In the genomic region with DNA sequence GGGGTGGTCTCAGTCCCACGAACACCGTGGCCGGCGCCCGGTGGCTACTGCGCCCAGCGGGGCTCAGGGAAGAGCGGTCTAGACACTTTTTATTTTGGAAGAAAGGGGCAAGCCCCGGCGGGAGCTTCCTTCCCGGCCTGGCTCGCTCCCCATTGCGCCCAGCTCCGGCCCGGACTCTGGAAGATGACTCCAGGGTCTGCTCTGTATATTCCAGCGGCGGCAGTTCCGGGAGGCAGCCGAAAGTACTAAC, we compare ENCODE assay signal across 8 cellular contexts.
DNase-seq lines count a peak whose midpoint lies in the region; ATAC-seq lines count a peak whose summit lies in the region.

No MANE protein-coding gene starts in this region.

- H3K4me3 ChIP-seq in HUES6 (ENCODE audit: low read depth, low read length) (peak overlapping the region; percentile 85), iPS DF 6.9 (ENCODE audit: low read length) (peak overlapping the region; percentile 74), skeletal muscle tissue (ENCODE audit: low read length in 3 of 3) (peak overlapping the region; percentile 52 to 70 (median 61))

- H3K4me1 Mint-ChIP-seq in activated naive CD8-positive, alpha-beta T cell (ENCODE audit: low read depth), result peaks cover 32% of the 10 kb centered on the region

- H3K27me3 Mint-ChIP-seq in activated naive CD8-positive, alpha-beta T cell, result no peaks in the 10 kb centered on the region

- H3K4me3 Mint-ChIP-seq in activated naive CD8-positive, alpha-beta T cell, result peak overlapping the region; percentile 86

- H3K4me1 ChIP-seq in HUES6 (ENCODE audit: control insufficient read depth, insufficient read depth, low read length), result peaks cover 12% of the 10 kb centered on the region
- H3K4me1 ChIP-seq in iPS DF 6.9 (ENCODE audit: control insufficient read depth, insufficient read depth, low read length), result no peaks in the 10 kb centered on the region; the same call in 1 of the 2 replicates
- peaks cover 24 to 37% (median 30%) of the 10 kb centered on the region in 3 donors for H3K4me1 ChIP-seq in skeletal muscle tissue (ENCODE audit: control insufficient read depth in 3 of 3, insufficient read depth in 3 of 3, low read length in 3 of 3)

- H3K27ac Mint-ChIP-seq in activated naive CD8-positive, alpha-beta T cell, result no peak overlapping the region

- ATAC-seq in GM19035 (IDR thresholded peaks at IDR 0.05; ENCODE audit: unreplicated experiment), result no peak

- H3K9me3 Mint-ChIP-seq in activated naive CD8-positive, alpha-beta T cell (ENCODE audit: low read depth), result no peaks in the 10 kb centered on the region

- no CpG with 5 or more reads among the region's 19 CpGs for WGBS in iPS DF 6.9 (ENCODE audit: insufficient coverage, insufficient read length)

- H3K27me3 ChIP-seq in HUES6 (ENCODE audit: control insufficient read depth, insufficient read depth, low read length) (peaks cover 94% of the 10 kb centered on the region), iPS DF 6.9 (ENCODE audit: control insufficient read depth, insufficient read depth, low read length) (peaks cover 15% of the 10 kb centered on the region; the same call in 1 of the 2 replicates), skeletal muscle tissue (ENCODE audit: control insufficient read depth in 3 of 3, insufficient read depth in 3 of 3, low read length in 3 of 3) (peaks cover 38 to 50% (median 42%) of the 10 kb centered on the region in 3 donors)

- in situ Hi-C loops in G401 (cut with HindIII; ENCODE audit: low sequenced_read_pairs), result no loop called here

- DNase-seq in iPS DF 6.9 (ENCODE audit: low read depth, low spot score) (no peak), COR-L47 (lab: John Stamatoyannopoulos, UW) (no peak), G401 (ENCODE audit: low spot score) (no peak), NCI-H1436 treated with DMSO at 0.1 percent for 48 hours (lab: John Stamatoyannopoulos, UW) (no peak)

- H3K9ac ChIP-seq in HUES6 (ENCODE audit: low read length), result peak overlapping the region; percentile 41
- H3K9ac ChIP-seq in skeletal muscle tissue (ENCODE audit: low read depth in 1 of 3, low read length in 3 of 3), result peak overlapping the region in 2 of 3 donors; percentile 16 to 50

- H3K9me3 ChIP-seq in HUES6 (ENCODE audit: control insufficient read depth, insufficient read depth, low read depth, low read length) (no peaks in the 10 kb centered on the region), iPS DF 6.9 (ENCODE audit: control insufficient read depth, insufficient read depth, low read length) (no peaks in the 10 kb centered on the region), skeletal muscle tissue (ENCODE audit: control insufficient read depth in 3 of 3, low read length in 3 of 3) (no peaks in the 10 kb centered on the region)

- no peak overlapping the region for H3K27ac ChIP-seq in HUES6 (ENCODE audit: low read depth, low read length)
- no peak overlapping the region for H3K27ac ChIP-seq in iPS DF 6.9 (ENCODE audit: low read length)
- H3K27ac ChIP-seq in skeletal muscle tissue (ENCODE audit: low read depth, low read length), result no peak overlapping the region

- H3K36me3 Mint-ChIP-seq in activated naive CD8-positive, alpha-beta T cell, result no peaks in the 10 kb centered on the region

- H3K36me3 ChIP-seq in HUES6 (ENCODE audit: control insufficient read depth, insufficient read depth, low read length) (no peaks in the 10 kb centered on the region), iPS DF 6.9 (ENCODE audit: control insufficient read depth, insufficient read depth, low read length) (no peaks in the 10 kb centered on the region), skeletal muscle tissue (ENCODE audit: control insufficient read depth in 3 of 3, insufficient read depth in 3 of 3, low read length in 3 of 3) (no peaks in the 10 kb centered on the region)
